9 cellular contexts compared by ENCODE assay signal in the genomic region with DNA sequence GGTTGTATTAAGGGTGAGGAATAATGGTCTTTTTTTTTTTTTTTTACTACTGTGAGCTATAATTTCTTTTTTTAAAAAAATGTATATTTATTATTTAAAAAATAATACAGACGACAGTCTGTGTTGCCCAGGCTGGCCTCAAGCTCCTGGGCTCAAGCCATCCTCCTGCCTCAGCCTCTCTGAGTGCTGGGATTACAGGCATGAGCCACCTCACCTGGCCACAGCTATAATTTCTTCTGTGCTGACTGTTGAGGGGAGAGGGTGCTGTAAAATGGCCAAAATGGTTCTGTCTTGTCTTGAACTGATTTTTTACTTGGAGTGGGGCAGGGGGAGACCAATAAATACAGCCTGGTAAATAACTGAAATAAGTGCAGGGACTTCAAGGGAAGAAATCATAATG. TPM values are rescaled to one million over a fixed set of nuclear protein-coding genes. Genes with fewer than 3 reads are reported as not detected.
DNase-seq lines count a peak whose midpoint lies in the region; ATAC-seq, FAIRE-seq and TF ChIP-seq lines count a peak whose summit lies in the region.
"Had no signal": no experiment of that assay in that cellular context is flagged by ENCODE, and none has a peak within 500 bp of the region (broad histone marks: within the 10 kb centered on the region; RNA-seq: fewer than 3 reads in every experiment).

No MANE protein-coding gene starts in this region.

- DNase-seq in CD4-positive, alpha-beta memory T cell: peak in 1 of 5 donors; percentile 6
- DNase-seq in PC-3 (no peak), endothelial cell of umbilical vein (ENCODE audit: low read depth, low spot score) (no peak), neuronal stem cell (ENCODE audit: low spot score) (no peak), OCI-M2 (lab: John Stamatoyannopoulos, UW; ENCODE audit: unreplicated experiment) (no peak), GM13976 (ENCODE audit: low spot score) (no peak), anterior cingulate cortex (lab: John Stamatoyannopoulos, UW) (no peak), retina (no peak)
- DNase-seq: stimulated activated CD4-positive, alpha-beta T cell treated with anti-CD3 and anti-CD28 coated beads, Interleukin-15, amount 100 ng/mL, for 24 hours had no signal

- no peaks in the 10 kb centered on the region for H3K27me3 Mint-ChIP-seq in CD4-positive, alpha-beta memory T cell

- H2BK120ac ChIP-seq in neuronal stem cell (ENCODE audit: low read depth, low read length): no peak overlapping the region

- no peak for ATAC-seq in PC-3

- H3K27ac Mint-ChIP-seq in CD4-positive, alpha-beta memory T cell: peak overlapping the region; percentile 90 to 99 (median 95)

- H3K79me1 ChIP-seq in neuronal stem cell (ENCODE audit: low read depth, low read length): no peaks in the 10 kb centered on the region

- H3K9me3 Mint-ChIP-seq in CD4-positive, alpha-beta memory T cell: peaks cover 0 to 22% (median 0%) of the 10 kb centered on the region in 8 donors

- H2AK5ac ChIP-seq in neuronal stem cell (ENCODE audit: low read depth, low read length): no peak overlapping the region

- TF ChIP-seq CTCF in PC-3 (conservative IDR thresholded peaks at IDR 0.05; ENCODE audit: low read depth, low read length) (no peak), endothelial cell of umbilical vein (IDR thresholded peaks at IDR 0.05; ENCODE audit: extremely low read depth in 1 of 2, insufficient read depth in 1 of 2, low read depth in 1 of 2, low read length in 2 of 2) (no peak), GM13976 (IDR thresholded peaks at IDR 0.05; ENCODE audit: borderline replicate concordance, control extremely low read depth, extremely low read depth, insufficient read depth, missing control alignments) (no peak)

- H3K9me1 ChIP-seq in endothelial cell of umbilical vein (replicated peaks; ENCODE audit: control insufficient read depth, extremely low read depth, insufficient read depth, low read length): no peaks in the 10 kb centered on the region

- no CpG with 5 or more reads among the region's 1 CpG for WGBS in neuronal stem cell (ENCODE audit: extremely low coverage in 2 of 2, insufficient read length in 2 of 2, insufficient replicate concordance in 1 of 2), 2 donors

- H4K91ac ChIP-seq in neuronal stem cell (ENCODE audit: low read depth, low read length, poor library complexity): no peak overlapping the region

- dilution Hi-C loops in endothelial cell of umbilical vein (cut with MboI; ENCODE audit: extremely low pct_ligation_motif_present, low sequenced_read_pairs): no loop called here

- no peak overlapping the region for H4K8ac ChIP-seq in neuronal stem cell (ENCODE audit: low read depth, low read length)

- H3K4me2 ChIP-seq in PC-3 (ENCODE audit: low read length) (peak overlapping the region; percentile 89), endothelial cell of umbilical vein (ENCODE audit: insufficient read depth, low read length) (peak overlapping the region; percentile 96), neuronal stem cell (ENCODE audit: insufficient read depth, low read length, poor library complexity, severe bottlenecking) (peak overlapping the region; percentile 52)

- no peaks in the 10 kb centered on the region for H3K9me2 ChIP-seq in PC-3 (replicated peaks; ENCODE audit: low read length)

- H3K4ac ChIP-seq in neuronal stem cell (ENCODE audit: low read length): no peak overlapping the region

- BruUV-seq in PC-3 (replicated peaks; lab: Mats Ljungman, UMichigan) (no TSS peak), endothelial cell of umbilical vein (replicated peaks; lab: Mats Ljungman, UMichigan) (no TSS peak)

- H4K20me1 ChIP-seq in PC-3 (ENCODE audit: low read length) (peaks cover 84% of the 10 kb centered on the region), endothelial cell of umbilical vein (replicated peaks; ENCODE audit: control insufficient read depth, extremely low read depth, insufficient read depth, low read length) (peaks cover 37% of the 10 kb centered on the region)

- H3K4me1 Mint-ChIP-seq in CD4-positive, alpha-beta memory T cell: peaks cover 39 to 80% (median 54%) of the 10 kb centered on the region in 4 donors

- no peak overlapping the region for H3K9ac ChIP-seq in PC-3 (ENCODE audit: low read length)
- H3K9ac ChIP-seq in endothelial cell of umbilical vein (replicated peaks; ENCODE audit: extremely low read depth, insufficient read depth, low read length): peak overlapping the region; percentile 44
- H3K9ac ChIP-seq in neuronal stem cell (ENCODE audit: low read depth, low read length, poor library complexity): no peak overlapping the region

- H2AFZ ChIP-seq in PC-3 (ENCODE audit: low read length): no peak overlapping the region
- H2AFZ ChIP-seq in endothelial cell of umbilical vein (ENCODE audit: low read depth, low read length): no peak overlapping the region
- no peak overlapping the region for H2AFZ ChIP-seq in neuronal stem cell (ENCODE audit: low read length)

- no peak overlapping the region for H3K18ac ChIP-seq in neuronal stem cell (ENCODE audit: low read length)

- H3K27me3 ChIP-seq in CD4-positive, alpha-beta memory T cell (ENCODE audit: insufficient read depth, low read length): no peaks in the 10 kb centered on the region
- H3K27me3 ChIP-seq in PC-3 (ENCODE audit: low read length) (no peaks in the 10 kb centered on the region), endothelial cell of umbilical vein (ENCODE audit: control insufficient read depth in 2 of 2, insufficient read depth in 2 of 2, low read length in 2 of 2) (no peaks in the 10 kb centered on the region), neuronal stem cell (ENCODE audit: control insufficient read depth in 3 of 3, insufficient read depth in 3 of 3, low read depth in 1 of 3, low read length in 3 of 3) (no peaks in the 10 kb centered on the region)

- peak overlapping the region; percentile 94 for H3K27ac ChIP-seq in CD4-positive, alpha-beta memory T cell (ENCODE audit: low read depth, low read length)
- H3K27ac ChIP-seq in PC-3 (ENCODE audit: low read length) (no peak overlapping the region), endothelial cell of umbilical vein (ENCODE audit: insufficient read depth, low read depth, low read length) (no peak overlapping the region), neuronal stem cell (replicated peaks; ENCODE audit: low read length) (no peak overlapping the region)

- H2BK5ac ChIP-seq in neuronal stem cell (ENCODE audit: low read length): no peak overlapping the region

- H3K36me3 Mint-ChIP-seq in CD4-positive, alpha-beta memory T cell: peaks cover 76 to 80% of the 10 kb centered on the region in 2 donors

- no peaks in the 10 kb centered on the region for H3K9me3 ChIP-seq in CD4-positive, alpha-beta memory T cell (ENCODE audit: control insufficient read depth in 1 of 2, low read length in 2 of 2)
- H3K9me3 ChIP-seq in PC-3 (ENCODE audit: low read length) (no peaks in the 10 kb centered on the region), endothelial cell of umbilical vein (replicated peaks; ENCODE audit: control insufficient read depth, insufficient read depth, low read length) (no peaks in the 10 kb centered on the region), neuronal stem cell (replicated peaks in 1 of 2; ENCODE audit: control insufficient read depth in 2 of 2, insufficient read depth in 1 of 2, low read depth in 1 of 2, low read length in 2 of 2) (no peaks in the 10 kb centered on the region)

- H2BK12ac ChIP-seq in neuronal stem cell (ENCODE audit: low read length): no peak overlapping the region

- peaks cover 7% of the 10 kb centered on the region for H3F3A ChIP-seq in PC-3 (ENCODE audit: low read length, unreplicated experiment)

- no peak overlapping the region for H3K23ac ChIP-seq in neuronal stem cell (ENCODE audit: low read depth, low read length, poor library complexity)

- no peak for TF ChIP-seq POLR2A in endothelial cell of umbilical vein (IDR thresholded peaks at IDR 0.05; ENCODE audit: low read depth, low read length)

- peak overlapping the region; percentile 88 to 100 (median 97) for H3K4me3 Mint-ChIP-seq in CD4-positive, alpha-beta memory T cell

- no peak overlapping the region for H3K14ac ChIP-seq in neuronal stem cell (ENCODE audit: low read length)

- peak overlapping the region; percentile 6 to 89 for H3K4me3 ChIP-seq in CD4-positive, alpha-beta memory T cell (ENCODE audit: low read length in 2 of 2)
- peak overlapping the region; percentile 88 for H3K4me3 ChIP-seq in PC-3 (ENCODE audit: low read length)
- H3K4me3 ChIP-seq in endothelial cell of umbilical vein (replicated peaks in 1 of 3; ENCODE audit: insufficient read depth in 1 of 3, low read depth in 1 of 3, low read length in 3 of 3): peak overlapping the region; percentile 17 to 100 (median 76)
- peak overlapping the region; percentile 71 to 73 for H3K4me3 ChIP-seq in neuronal stem cell (ENCODE audit: low read length in 2 of 2)

- H3K79me2 ChIP-seq in PC-3 (ENCODE audit: low read length) (peaks cover 87% of the 10 kb centered on the region), endothelial cell of umbilical vein (ENCODE audit: control insufficient read depth, insufficient read depth, low read length) (peaks cover 85% of the 10 kb centered on the region)

- POLR2A ChIA-PET in CD4-positive, alpha-beta memory T cell (lab: Charles Lee; ENCODE audit: partially characterized antibody): interaction anchor here (0.9 to 12.4 kb wide), 10 partner anchors 11 to 174 kb away, joined by 3 to 214 read pairs (median 5); a partner anchor contains a TSS
- POLR2A ChIA-PET in PC-3 (lab: Charles Lee; ENCODE audit: unreplicated experiment): interaction anchor here (0.6 to 0.8 kb wide), 7 partner anchors 9 to 860 kb away, joined by 3 to 6 read pairs (median 3); a partner anchor contains a TSS
- POLR2A ChIA-PET in endothelial cell of umbilical vein (lab: Charles Lee): interaction anchor here (0.7 to 1.4 kb wide), 7 partner anchors 9 to 291 kb away, joined by 3 to 13 read pairs (median 4); no protein-coding TSS in a partner anchor

- intact Hi-C loops in CD4-positive, alpha-beta memory T cell (cut with micrococcal nuclease): no loop called here
- intact Hi-C loops in PC-3 (cut with micrococcal nuclease): loop anchor here (2.0 kb wide), 1 partner anchor 97 kb away; no protein-coding TSS in a partner anchor
- intact Hi-C loops in endothelial cell of umbilical vein (cut with micrococcal nuclease): no loop called here

- no peak overlapping the region for H2BK15ac ChIP-seq in neuronal stem cell (ENCODE audit: low read length)

- no peak for FAIRE-seq in endothelial cell of umbilical vein (lab: Jason Lieb, UNC)

- in situ Hi-C loops in GM13976 (cut with MboI; ENCODE audit: low sequenced_read_pairs, unreplicated experiment): no loop called here

- CTCF ChIA-PET in CD4-positive, alpha-beta memory T cell (lab: Charles Lee; ENCODE audit: partially characterized antibody): interaction anchor here (0.8 to 3.4 kb wide), 15 partner anchors 9 to 287 kb away, joined by 4 to 23 read pairs (median 5); no protein-coding TSS in a partner anchor
- CTCF ChIA-PET in PC-3 (lab: Charles Lee) (interaction anchor here (0.6 to 1.0 kb wide), 2 partner anchors 17 to 18 kb away, joined by 3 to 10 read pairs; no protein-coding TSS in a partner anchor), endothelial cell of umbilical vein (lab: Charles Lee) (interaction anchor here (0.7 to 1.9 kb wide), 5 partner anchors 9 to 169 kb away, joined by 3 to 8 read pairs (median 4); no protein-coding TSS in a partner anchor)

- H3K36me3 ChIP-seq in CD4-positive, alpha-beta memory T cell (ENCODE audit: insufficient read depth, low read length): peaks cover 60% of the 10 kb centered on the region
- H3K36me3 ChIP-seq in PC-3 (ENCODE audit: low read depth, low read length) (peaks cover 82% of the 10 kb centered on the region), endothelial cell of umbilical vein (ENCODE audit: control insufficient read depth in 2 of 2, extremely low read depth in 1 of 2, insufficient read depth in 2 of 2, low read length in 2 of 2) (peaks cover 45 to 49% of the 10 kb centered on the region in 2 experiments), neuronal stem cell (replicated peaks in 1 of 2; ENCODE audit: control insufficient read depth in 2 of 2, insufficient read depth in 2 of 2, low read length in 2 of 2) (peaks cover 32 to 76% of the 10 kb centered on the region in 2 donors)

- peaks cover 71% of the 10 kb centered on the region for H3K4me1 ChIP-seq in CD4-positive, alpha-beta memory T cell (ENCODE audit: insufficient read depth, low read length)
- peaks cover 43% of the 10 kb centered on the region for H3K4me1 ChIP-seq in PC-3 (ENCODE audit: insufficient read depth, low read length)
- H3K4me1 ChIP-seq in endothelial cell of umbilical vein (ENCODE audit: control insufficient read depth, extremely low read depth, insufficient read depth, low read length): peaks cover 33% of the 10 kb centered on the region
- peaks cover 14 to 28% of the 10 kb centered on the region in 2 donors for H3K4me1 ChIP-seq in neuronal stem cell (ENCODE audit: control insufficient read depth in 2 of 2, insufficient read depth in 1 of 2, low read depth in 1 of 2, low read length in 2 of 2)

RNA-seq across cellular contexts. Expression of a gene that starts 3.6 kb away (rescaled TPM):
- total RNA-seq in CD4-positive, alpha-beta memory T cell: 100 to 1,000 TPM; 337 to 350 TPM
- 100 to 1,000 TPM; 293 to 328 TPM for polyA plus RNA-seq in CD4-positive, alpha-beta memory T cell
- 206 and 297 TPM in 2 replicates for total RNA-seq in PC-3 (2014; rRNA removed)
- total RNA-seq in endothelial cell of umbilical vein: 393 and 422 TPM in 2 replicates
- polyA plus RNA-seq in endothelial cell of umbilical vein: 308 and 317 TPM in 2 replicates
- 335 and 360 TPM in 2 replicates for polyA plus RNA-seq in endothelial cell of umbilical vein (2011; cell fraction: cytosol; rRNA removed)
- 386 and 564 TPM in 2 replicates for polyA plus RNA-seq in endothelial cell of umbilical vein (2011; cell fraction: nucleus; rRNA removed)
- 335 and 360 TPM in 2 replicates for polyA plus RNA-seq in endothelial cell of umbilical vein (2012)
- 197 and 229 TPM in 2 replicates for polyA minus RNA-seq in endothelial cell of umbilical vein
- polyA minus RNA-seq in endothelial cell of umbilical vein (2011; cell fraction: cytosol; rRNA and poly(A)+ RNA removed): 109 TPM
- polyA minus RNA-seq in endothelial cell of umbilical vein (2011; cell fraction: nucleus; rRNA and poly(A)+ RNA removed): 251 and 283 TPM in 2 replicates
- polyA plus RNA-seq in neuronal stem cell (2013, experiment 1 of 2): 276 TPM
- polyA plus RNA-seq in neuronal stem cell (2013, experiment 2 of 2): 284 TPM

RNA-seq across cellular contexts. Expression of a gene that starts 50.5 kb away (rescaled TPM):
- total RNA-seq in CD4-positive, alpha-beta memory T cell: 100 to 1,000 TPM; 186 to 190 TPM
- polyA plus RNA-seq in CD4-positive, alpha-beta memory T cell: 100 to 1,000 TPM in 1 of 2 donors, 10 to 100 TPM in 1; 54.3 to 124 TPM
- total RNA-seq in PC-3 (2014; rRNA removed) (25.7 and 26.9 TPM in 2 replicates), endothelial cell of umbilical vein (26.9 and 30.3 TPM in 2 replicates)
- polyA plus RNA-seq in endothelial cell of umbilical vein: 10.1 and 10.2 TPM in 2 replicates
- polyA plus RNA-seq in endothelial cell of umbilical vein (2011; cell fraction: cytosol; rRNA removed): 12.0 and 12.3 TPM in 2 replicates
- polyA plus RNA-seq in endothelial cell of umbilical vein (2011; cell fraction: nucleus; rRNA removed): 34.5 and 41.1 TPM in 2 replicates
- 18.6 and 24.8 TPM in 2 replicates for polyA plus RNA-seq in endothelial cell of umbilical vein (2012)
- 11.3 and 12.7 TPM in 2 replicates for polyA minus RNA-seq in endothelial cell of umbilical vein
- 11.2 TPM for polyA minus RNA-seq in endothelial cell of umbilical vein (2011; cell fraction: cytosol; rRNA and poly(A)+ RNA removed)
- 11.1 and 15.0 TPM in 2 replicates for polyA minus RNA-seq in endothelial cell of umbilical vein (2011; cell fraction: nucleus; rRNA and poly(A)+ RNA removed)
- polyA plus RNA-seq in neuronal stem cell (2013, experiment 1 of 2): 12.3 TPM
- polyA plus RNA-seq in neuronal stem cell (2013, experiment 2 of 2): 12.3 TPM
